ENCODE assay signal across 8 cellular contexts in genomic region chr11:57480409-57481137, GRCh38. TPM values are rescaled to one million over a fixed set of nuclear protein-coding genes. Genes with fewer than 3 reads are reported as not detected.
DNase-seq lines count a peak whose midpoint lies in the region; ATAC-seq and TF ChIP-seq lines count a peak whose summit lies in the region.

No MANE protein-coding gene starts in this region.

- H3K4me1 Mint-ChIP-seq in CD4-positive, alpha-beta T cell (ENCODE audit: low read depth) = peaks cover 18% of the 10 kb centered on the region

- H3K27me3 ChIP-seq in CD4-positive, alpha-beta T cell (ENCODE audit: control insufficient read depth, insufficient read depth, low read length) = peaks cover 20% of the 10 kb centered on the region

- H3K36me3 Mint-ChIP-seq in CD4-positive, alpha-beta T cell (ENCODE audit: low read depth) = peaks cover 10% of the 10 kb centered on the region

- H3K4me3 Mint-ChIP-seq in CD4-positive, alpha-beta T cell = no peak overlapping the region

- peak; percentile 45 to 69 (median 53) for DNase-seq in CD4-positive, alpha-beta T cell
- DNase-seq in NB4 (ENCODE audit: low read depth) (peak; percentile 86), T-helper 9 cell (peak; percentile 51), astrocyte of the spinal cord (ENCODE audit: low read depth, low spot score) (peak; percentile 39), kidney glomerular epithelial cell (lab: John Stamatoyannopoulos, UW) (peak; percentile 10), foreskin melanocyte (no peak)
- DNase-seq in stimulated activated CD4-positive, alpha-beta T cell treated with anti-CD3 and anti-CD28 coated beads, TNF-alpha, amount 100 ng/mL, for 48 hours (ENCODE audit: low read depth in 3 of 3) = peak; percentile 51 to 77 (median 59)

- peaks cover 16% of the 10 kb centered on the region for H3K27me3 Mint-ChIP-seq in CD4-positive, alpha-beta T cell

- TF ChIP-seq POLR2A in NB4 (IDR thresholded peaks at IDR 0.05; ENCODE audit: extremely low read depth, insufficient read length) = no peak

- ATAC-seq in CD4-positive, alpha-beta T cell (ENCODE audit: poor library complexity) = peak; percentile 55
- peak; percentile 36 for ATAC-seq in GM21526 (IDR thresholded peaks at IDR 0.05; ENCODE audit: low FRiP score, unreplicated experiment)

- CTCF ChIA-PET in CD4-positive, alpha-beta T cell (lab: Charles Lee) = interaction anchor here (0.7 to 1.4 kb wide), 5 partner anchors 13 to 87 kb away, joined by 3 to 4 read pairs (median 3); partner anchors contain the start of gene UBE2L6

- no peak overlapping the region for H3K4me3 ChIP-seq in NB4 (ENCODE audit: low read depth, low read length)
- H3K4me3 ChIP-seq in astrocyte of the spinal cord (ENCODE audit: low read depth, low read length) = no peak overlapping the region

- intact Hi-C loops in CD4-positive, alpha-beta T cell (cut with DNase I, micrococcal nuclease) = loop anchor here (2.0 kb wide), 3 partner anchors 22 to 134 kb away; no protein-coding TSS in a partner anchor

- no peaks in the 10 kb centered on the region for H3K9me3 ChIP-seq in CD4-positive, alpha-beta T cell (ENCODE audit: control insufficient read depth, low read length)

- POLR2A ChIA-PET in CD4-positive, alpha-beta T cell (lab: Charles Lee) = no interaction called here

- H3K27ac Mint-ChIP-seq in CD4-positive, alpha-beta T cell = no peak overlapping the region

- no peaks in the 10 kb centered on the region for H3K9me3 Mint-ChIP-seq in CD4-positive, alpha-beta T cell

- no peak overlapping the region for H3K27ac ChIP-seq in CD4-positive, alpha-beta T cell (ENCODE audit: low read depth, low read length)

- TF ChIP-seq CTCF in CD4-positive, alpha-beta T cell (IDR thresholded peaks at IDR 0.05) = peak; percentile 56
- TF ChIP-seq CTCF in NB4 (IDR thresholded peaks at IDR 0.05; ENCODE audit: low read depth, low read length) (peak; percentile 93), astrocyte of the spinal cord (IDR thresholded peaks at IDR 0.05; ENCODE audit: low read depth, low read length) (peak; percentile 87)

- in situ Hi-C loops in astrocyte of the spinal cord (cut with HindIII; ENCODE audit: low sequenced_read_pairs) = no loop called here

RNA-seq across cellular contexts. Expression of gene RTN4RL2, which starts 20.2 kb away (rescaled TPM):
- under 1 TPM; 0.17 to 0.19 TPM for total RNA-seq in CD4-positive, alpha-beta T cell

RNA-seq across cellular contexts. Expression of gene SLC43A1, which starts 34.9 kb away (rescaled TPM):
- total RNA-seq in CD4-positive, alpha-beta T cell = 1 to 10 TPM; 3.1 to 4.2 TPM

RNA-seq across cellular contexts. Expression of gene TIMM10, which starts 50.0 kb away (rescaled TPM):
- 10 to 100 TPM; 28.0 TPM for total RNA-seq in CD4-positive, alpha-beta T cell

RNA-seq across cellular contexts. Expression of gene SLC43A3, which starts 53.7 kb away (rescaled TPM):
- total RNA-seq in CD4-positive, alpha-beta T cell = 1 to 10 TPM; 6.9 to 7.3 TPM

RNA-seq across cellular contexts. Expression of gene SMTNL1, which starts 56.8 kb away (rescaled TPM):
- not detected for total RNA-seq in CD4-positive, alpha-beta T cell
